Comparison of ENCODE assay signal across 17 cellular contexts in the genomic region with DNA sequence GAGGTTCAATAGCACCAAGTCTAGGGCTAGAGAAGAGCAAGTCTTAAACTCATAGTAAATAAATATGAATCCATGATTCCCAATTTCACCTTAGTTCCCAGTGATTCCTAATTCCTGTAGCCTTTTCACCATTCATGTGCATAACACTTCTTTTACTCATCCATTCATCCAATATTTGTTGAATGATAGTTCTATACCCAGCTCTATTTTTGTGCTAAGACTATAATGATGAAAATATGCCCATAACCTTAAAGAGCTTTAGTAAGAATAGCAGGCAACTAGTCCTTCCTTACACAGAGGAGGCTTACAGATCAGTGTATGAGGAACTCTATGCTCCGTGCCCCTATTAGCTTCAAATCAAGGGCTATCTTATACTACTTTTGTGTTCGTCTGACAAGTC.
DNase-seq lines count a peak whose midpoint lies in the region; ATAC-seq lines count a peak whose summit lies in the region.
"Had no signal": no experiment of that assay in that cellular context is flagged by ENCODE, and none has a peak within 500 bp of the region (broad histone marks: within the 10 kb centered on the region; RNA-seq: fewer than 3 reads in every experiment).

No MANE protein-coding gene starts in this region.

- ATAC-seq in HG03457 (IDR thresholded peaks at IDR 0.05; ENCODE audit: unreplicated experiment) (no peak), GM18861 (IDR thresholded peaks at IDR 0.05; ENCODE audit: unreplicated experiment) (no peak)
- ATAC-seq: A549, GM23338, HCT116, K562 had no signal

- DNase-seq in HCEC 1CT (peak; percentile 54), LHCN-M2 (ENCODE audit: low read depth) (peak; percentile 14), hepatic stellate cell (ENCODE audit: low spot score) (peak; percentile 15), NCI-H1105 (lab: John Stamatoyannopoulos, UW) (no peak), A172 (ENCODE audit: low spot score) (no peak)
- DNase-seq: AML-193; Caco-2; CD4-positive, alpha-beta T cell; DMS79 treated with DMSO at 0.1 percent for 48 hours; GDM1; IMR-90 had no signal

Comparison
In these comparisons a context has a peak if more than half of its experiments do, and no peak if none do; other contexts are left out.
1. DNase-seq: peak in HCEC 1CT (single experiment), LHCN-M2 (single experiment) and hepatic stellate cell (single experiment); none in NCI-H1105 (single experiment) and A172 (single experiment).